Comparison of ENCODE assay signal across 11 cellular contexts in the genomic region with DNA sequence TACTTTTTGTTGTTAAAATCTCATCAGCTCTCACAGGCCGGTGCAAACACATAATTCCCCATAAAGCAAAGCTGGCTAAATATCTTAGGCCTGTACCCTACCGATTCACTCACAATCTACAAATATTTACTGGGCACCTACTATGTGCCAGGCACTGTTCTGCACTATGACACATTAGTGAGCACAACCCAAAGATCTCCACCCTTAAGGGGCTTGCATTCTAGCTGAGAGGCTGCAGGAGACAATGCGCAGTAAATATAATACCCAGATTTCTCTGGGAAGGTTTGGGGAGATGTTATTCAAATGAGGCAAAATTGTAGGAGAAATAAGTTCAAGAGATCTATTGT. TPM values are rescaled to one million over a fixed set of nuclear protein-coding genes. Genes with fewer than 3 reads are reported as not detected.
DNase-seq lines count a peak whose midpoint lies in the region; ATAC-seq and TF ChIP-seq lines count a peak whose summit lies in the region.
"Had no signal": no experiment of that assay in that cellular context is flagged by ENCODE, and none has a peak within 500 bp of the region (broad histone marks: within the 10 kb centered on the region; RNA-seq: fewer than 3 reads in every experiment).

No MANE protein-coding gene starts in this region.

- DNase-seq in CD8-positive, alpha-beta T cell = no peak
- DNase-seq in HCT116 (ENCODE audit: low read depth, low spot score) (no peak), DMS53 treated with DMSO at 0.1 percent for 48 hours (lab: John Stamatoyannopoulos, UW; ENCODE audit: unreplicated experiment) (no peak), glomerular visceral epithelial cell (ENCODE audit: extremely low spot score) (no peak), cardiac septum (ENCODE audit: low spot score) (no peak)
- DNase-seq: caudate nucleus, NCI-H187 had no signal

- peaks cover 57% of the 10 kb centered on the region for H3K36me3 Mint-ChIP-seq in CD8-positive, alpha-beta T cell
- peaks cover 28% of the 10 kb centered on the region for H3K36me3 Mint-ChIP-seq in activated naive CD8-positive, alpha-beta T cell

- no peaks in the 10 kb centered on the region for H3K9me3 ChIP-seq in CD8-positive, alpha-beta T cell (ENCODE audit: low read length)
- no peaks in the 10 kb centered on the region for H3K9me3 ChIP-seq in HCT116 (ENCODE audit: control insufficient read depth in 1 of 2, insufficient read depth in 1 of 2, low read depth in 1 of 2, low read length in 2 of 2)
- H3K9me3 ChIP-seq in neutrophil = no peaks in the 10 kb centered on the region

- TF ChIP-seq CTCF in CD8-positive, alpha-beta T cell (IDR thresholded peaks at IDR 0.05) = no peak
- TF ChIP-seq CTCF in HCT116 (IDR thresholded peaks at IDR 0.05 in 2 of 3, conservative IDR thresholded peaks at IDR 0.05 in 1 of 3; ENCODE audit: borderline replicate concordance in 1 of 3, insufficient read depth in 1 of 3, low read depth in 2 of 3, low read length in 2 of 3) = no peak
- TF ChIP-seq CTCF in neutrophil (IDR thresholded peaks at IDR 0.05) = no peak

- peak overlapping the region; percentile 71 for H3K4me2 ChIP-seq in HCT116 (ENCODE audit: low read length)

- peaks cover 63% of the 10 kb centered on the region for H3K4me1 Mint-ChIP-seq in CD8-positive, alpha-beta T cell (ENCODE audit: low read depth)
- H3K4me1 Mint-ChIP-seq in activated naive CD8-positive, alpha-beta T cell (ENCODE audit: low read depth) = peaks cover 75% of the 10 kb centered on the region

- peak overlapping the region; percentile 28 for H3K9ac ChIP-seq in HCT116 (ENCODE audit: low read length)

- POLR2A ChIA-PET in CD8-positive, alpha-beta T cell (lab: Charles Lee) = interaction anchor here (1.2 kb wide), 1 partner anchor 65 kb away, joined by 4 read pairs; a partner anchor contains a TSS
- POLR2A ChIA-PET in HCT116 (lab: Charles Lee) = no interaction called here

- H3K4me1 ChIP-seq in CD8-positive, alpha-beta T cell (ENCODE audit: insufficient read depth, low read length) = peaks cover 41% of the 10 kb centered on the region
- H3K4me1 ChIP-seq in HCT116 (ENCODE audit: control insufficient read depth in 1 of 2, insufficient read depth in 2 of 2, low read length in 2 of 2) (peaks cover 26 to 36% of the 10 kb centered on the region in 2 experiments), neutrophil (ENCODE audit: control insufficient read depth in 1 of 2, insufficient read depth in 1 of 2, low read depth in 1 of 2, low read length in 1 of 2) (peaks cover 26 to 31% of the 10 kb centered on the region in 2 experiments)

- CTCF ChIA-PET in CD8-positive, alpha-beta T cell (lab: Charles Lee) = interaction anchor here (0.6 kb wide), 1 partner anchor 40 kb away, joined by 3 read pairs; no protein-coding TSS in a partner anchor
- CTCF ChIA-PET in HCT116 (lab: Charles Lee) = no interaction called here

- no peak overlapping the region for H3K4me3 ChIP-seq in CD8-positive, alpha-beta T cell (ENCODE audit: low read depth, low read length)
- peak overlapping the region in 1 of 2 experiments; percentile 36; a peak in 2 of 4 replicates for H3K4me3 ChIP-seq in HCT116 (replicated peaks in 1 of 2; ENCODE audit: low read depth in 1 of 2, low read length in 2 of 2)
- H3K4me3 ChIP-seq in neutrophil (ENCODE audit: low read depth in 1 of 2, low read length in 1 of 2) = no peak overlapping the region
- H3K4me3 ChIP-seq: skin epidermis had no signal

- H3K27me3 Mint-ChIP-seq in CD8-positive, alpha-beta T cell (ENCODE audit: low read depth) = no peaks in the 10 kb centered on the region
- no peaks in the 10 kb centered on the region for H3K27me3 Mint-ChIP-seq in activated naive CD8-positive, alpha-beta T cell

- H3K27ac Mint-ChIP-seq in CD8-positive, alpha-beta T cell = peak overlapping the region; percentile 85
- peak overlapping the region; percentile 99 for H3K27ac Mint-ChIP-seq in activated naive CD8-positive, alpha-beta T cell

- no peak for TF ChIP-seq RAD21 in HCT116 (IDR thresholded peaks at IDR 0.05; ENCODE audit: low read depth)

- no peak for TF ChIP-seq POLR2A in HCT116 (IDR thresholded peaks at IDR 0.05; ENCODE audit: borderline replicate concordance, extremely low read depth, insufficient read depth, insufficient read length)

- peak overlapping the region; percentile 19 for H3K4me3 Mint-ChIP-seq in CD8-positive, alpha-beta T cell
- peak overlapping the region; percentile 70 for H3K4me3 Mint-ChIP-seq in activated naive CD8-positive, alpha-beta T cell

- no peak overlapping the region for H2AFZ ChIP-seq in HCT116 (ENCODE audit: low read depth, low read length, poor library complexity, severe bottlenecking)

- no peaks in the 10 kb centered on the region for H3K79me2 ChIP-seq in HCT116 (ENCODE audit: insufficient read depth, low read length)

- no TSS peak for BruUV-seq in HCT116 (replicated peaks; lab: Mats Ljungman, UMichigan)

- intact Hi-C loops in CD8-positive, alpha-beta T cell (cut with DNase I, micrococcal nuclease) = no loop called here
- intact Hi-C loops in HCT116 (cut with micrococcal nuclease) (no loop called here), cardiac septum (cut with DNase I) (no loop called here)

- ATAC-seq in CD8-positive, alpha-beta T cell = no peak
- ATAC-seq in HCT116 = peak; percentile 13; the same call in 1 of the 2 replicates
- ATAC-seq in HG03457 (IDR thresholded peaks at IDR 0.05; ENCODE audit: unreplicated experiment) = no peak

- no peaks in the 10 kb centered on the region for H4K20me1 ChIP-seq in HCT116 (ENCODE audit: insufficient read depth)

- peaks cover 6% of the 10 kb centered on the region for H3K36me3 ChIP-seq in CD8-positive, alpha-beta T cell (ENCODE audit: insufficient read depth, low read length)
- no peaks in the 10 kb centered on the region for H3K36me3 ChIP-seq in HCT116 (ENCODE audit: control insufficient read depth in 1 of 2, insufficient read depth in 2 of 2, low read length in 2 of 2)
- H3K36me3 ChIP-seq in neutrophil = peaks cover 16% of the 10 kb centered on the region

- no peaks in the 10 kb centered on the region for H3K9me3 Mint-ChIP-seq in CD8-positive, alpha-beta T cell
- H3K9me3 Mint-ChIP-seq in activated naive CD8-positive, alpha-beta T cell (ENCODE audit: low read depth) = no peaks in the 10 kb centered on the region

- H3K9me2 ChIP-seq in HCT116 (ENCODE audit: insufficient read depth) = no peaks in the 10 kb centered on the region

- RAD21 ChIA-PET in HCT116 (lab: Charles Lee; ENCODE audit: low non-redundant PET in 1 of 2, low total read pairs in 2 of 2, uncharacterized antibody in 2 of 2, unreplicated experiment in 2 of 2) = no interaction called here

- H3K27me3 ChIP-seq in CD8-positive, alpha-beta T cell (ENCODE audit: insufficient read depth, low read length) = no peaks in the 10 kb centered on the region
- H3K27me3 ChIP-seq in HCT116 (ENCODE audit: insufficient read depth, low read length) (no peaks in the 10 kb centered on the region), neutrophil (no peaks in the 10 kb centered on the region)

- no peak overlapping the region for H3K27ac ChIP-seq in CD8-positive, alpha-beta T cell (ENCODE audit: low read depth, low read length)
- H3K27ac ChIP-seq in HCT116 (ENCODE audit: low read depth, low read length) (no peak overlapping the region), neutrophil (peak overlapping the region; percentile 95)

TF ChIP-seq in HCT116, 20 proteins besides CTCF, POLR2A, EP300 and RAD21:
- TF ChIP-seq, protein P1, sequence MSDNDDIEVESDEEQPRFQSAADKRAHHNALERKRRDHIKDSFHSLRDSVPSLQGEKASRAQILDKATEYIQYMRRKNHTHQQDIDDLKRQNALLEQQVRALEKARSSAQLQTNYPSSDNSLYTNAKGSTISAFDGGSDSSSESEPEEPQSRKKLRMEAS (IDR thresholded peaks at IDR 0.05) = no peak
- no peak for TF ChIP-seq POLR2AphosphoS5 (IDR thresholded peaks at IDR 0.05; ENCODE audit: low read depth, low read length)
- no peak for TF ChIP-seq ZNF274 (IDR thresholded peaks at IDR 0.05; ENCODE audit: low read depth, low read length)
- no peak for TF ChIP-seq EZH2 (IDR thresholded peaks at IDR 0.05)
- no peak for TF ChIP-seq EZH2phosphoT487 (IDR thresholded peaks at IDR 0.05; ENCODE audit: borderline replicate concordance)
- TF ChIP-seq, protein P2, sequence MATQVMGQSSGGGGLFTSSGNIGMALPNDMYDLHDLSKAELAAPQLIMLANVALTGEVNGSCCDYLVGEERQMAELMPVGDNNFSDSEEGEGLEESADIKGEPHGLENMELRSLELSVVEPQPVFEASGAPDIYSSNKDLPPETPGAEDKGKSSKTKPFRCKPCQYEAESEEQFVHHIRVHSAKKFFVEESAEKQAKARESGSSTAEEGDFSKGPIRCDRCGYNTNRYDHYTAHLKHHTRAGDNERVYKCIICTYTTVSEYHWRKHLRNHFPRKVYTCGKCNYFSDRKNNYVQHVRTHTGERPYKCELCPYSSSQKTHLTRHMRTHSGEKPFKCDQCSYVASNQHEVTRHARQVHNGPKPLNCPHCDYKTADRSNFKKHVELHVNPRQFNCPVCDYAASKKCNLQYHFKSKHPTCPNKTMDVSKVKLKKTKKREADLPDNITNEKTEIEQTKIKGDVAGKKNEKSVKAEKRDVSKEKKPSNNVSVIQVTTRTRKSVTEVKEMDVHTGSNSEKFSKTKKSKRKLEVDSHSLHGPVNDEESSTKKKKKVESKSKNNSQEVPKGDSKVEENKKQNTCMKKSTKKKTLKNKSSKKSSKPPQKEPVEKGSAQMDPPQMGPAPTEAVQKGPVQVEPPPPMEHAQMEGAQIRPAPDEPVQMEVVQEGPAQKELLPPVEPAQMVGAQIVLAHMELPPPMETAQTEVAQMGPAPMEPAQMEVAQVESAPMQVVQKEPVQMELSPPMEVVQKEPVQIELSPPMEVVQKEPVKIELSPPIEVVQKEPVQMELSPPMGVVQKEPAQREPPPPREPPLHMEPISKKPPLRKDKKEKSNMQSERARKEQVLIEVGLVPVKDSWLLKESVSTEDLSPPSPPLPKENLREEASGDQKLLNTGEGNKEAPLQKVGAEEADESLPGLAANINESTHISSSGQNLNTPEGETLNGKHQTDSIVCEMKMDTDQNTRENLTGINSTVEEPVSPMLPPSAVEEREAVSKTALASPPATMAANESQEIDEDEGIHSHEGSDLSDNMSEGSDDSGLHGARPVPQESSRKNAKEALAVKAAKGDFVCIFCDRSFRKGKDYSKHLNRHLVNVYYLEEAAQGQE (IDR thresholded peaks at IDR 0.05; ENCODE audit: low read depth) = no peak
- no peak for TF ChIP-seq ELF1 (IDR thresholded peaks at IDR 0.05; ENCODE audit: borderline replicate concordance, low read depth)
- no peak for TF ChIP-seq JUND (IDR thresholded peaks at IDR 0.05)
- TF ChIP-seq SP1 (IDR thresholded peaks at IDR 0.05; ENCODE audit: low read depth) = no peak; the same call in 1 of the 2 replicates

RNA-seq across cellular contexts. Expression of a gene that starts 53.7 kb away (rescaled TPM):
- 100 to 1,000 TPM; 169 to 194 TPM for total RNA-seq in CD8-positive, alpha-beta T cell
- 25.0 TPM for total RNA-seq in HCT116 (2021; ENCODE audit: unreplicated experiment)
- polyA plus RNA-seq in HCT116 (2012) = 14.6 and 15.6 TPM in 2 replicates
- 22.6 TPM for total RNA-seq in cardiac septum
